22 cellular contexts compared by ENCODE assay signal in the genomic region with DNA sequence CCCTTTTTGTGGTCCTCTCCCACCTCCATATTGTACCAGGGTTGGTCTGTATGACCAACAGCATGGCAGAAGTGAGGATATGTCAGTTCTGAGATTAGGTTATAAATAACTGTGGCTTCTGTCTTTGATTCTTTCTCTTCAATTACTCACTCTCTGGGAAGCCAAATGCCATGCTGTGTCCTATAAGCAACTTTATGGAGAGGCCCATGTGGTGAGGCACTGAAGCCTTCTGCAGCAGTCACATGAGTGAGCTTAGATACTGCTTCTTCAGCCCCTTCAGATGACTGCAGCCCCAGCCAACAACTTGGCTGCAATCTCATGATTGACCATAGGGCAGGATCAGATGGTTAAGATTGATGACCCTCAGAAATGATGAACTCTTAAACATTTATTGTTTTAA.
"Had no signal": no experiment of that assay in that cellular context is flagged by ENCODE, and none has a peak within 500 bp of the region (broad histone marks: within the 10 kb centered on the region; RNA-seq: fewer than 3 reads in every experiment).

No MANE protein-coding gene starts in this region.

- H3K27ac Mint-ChIP-seq: memory B cell; mesothelial cell of epicardium; natural killer cell treated with Interleukin-12 subunit alpha and Interleukin-12 subunit beta and Interleukin-15 and Interleukin-18, amount 100 ng/mL, for 72 hours; neural progenitor cell; progenitor cell of endocrine pancreas had no signal

- H2AFZ ChIP-seq: neural progenitor cell had no signal

- H3K9me3 Mint-ChIP-seq: memory B cell; mesothelial cell of epicardium; natural killer cell treated with Interleukin-12 subunit alpha and Interleukin-12 subunit beta and Interleukin-15 and Interleukin-18, amount 100 ng/mL, for 72 hours had no signal

- ATAC-seq: heart right ventricle; lower lobe of right lung; natural killer cell treated with Interleukin-12 subunit alpha and Interleukin-12 subunit beta and Interleukin-15 and Interleukin-18, amount 100 ng/mL, for 72 hours; right cardiac atrium; stimulated activated naive CD8-positive, alpha-beta T cell treated with anti-CD3 and anti-CD28 coated beads, Interleukin-15, Interleukin-2, amounts not matched to agents 100 U/mL and 50 U/mL, for 24 hours had no signal

- DNase-seq: cortex of kidney; dorsolateral prefrontal cortex; effector CD8-positive, alpha-beta T cell; heart right ventricle; islet precursor cell; left ventricle myocardium inferior; lower lobe of right lung; nucleus accumbens; ovary; right cardiac atrium; stimulated activated CD4-positive, alpha-beta T cell treated with anti-CD3 and anti-CD28 coated beads, Interleukin-2, amount 100 ng/mL, for 48 hours; stimulated activated naive CD8-positive, alpha-beta T cell treated with anti-CD3 and anti-CD28 coated beads, Interleukin-15, Interleukin-2, amounts not matched to agents 100 U/mL and 50 U/mL, for 24 hours; thyroid gland; upper lobe of left lung; uterus had no signal

- H3K36me3 ChIP-seq: heart right ventricle, left ventricle myocardium inferior, lower lobe of right lung, neural progenitor cell, ovary, suprapubic skin, thyroid gland, upper lobe of left lung, uterus had no signal

- H3K36me3 Mint-ChIP-seq: memory B cell; mesothelial cell of epicardium; natural killer cell treated with Interleukin-12 subunit alpha and Interleukin-12 subunit beta and Interleukin-15 and Interleukin-18, amount 100 ng/mL, for 72 hours; neural progenitor cell had no signal

- H3K4me1 ChIP-seq: left ventricle myocardium inferior, uterus had no signal

- H3K27ac ChIP-seq: dorsolateral prefrontal cortex, heart right ventricle, left ventricle myocardium inferior, lower lobe of right lung, neural progenitor cell, ovary, suprapubic skin, thyroid gland, upper lobe of left lung, uterus had no signal

- H3K4me3 ChIP-seq: dorsolateral prefrontal cortex, heart right ventricle, left ventricle myocardium inferior, lower lobe of right lung, neural progenitor cell, ovary, smooth muscle cell, suprapubic skin, thyroid gland, upper lobe of left lung, uterus had no signal

- H3K4me3 Mint-ChIP-seq: memory B cell; mesothelial cell of epicardium; natural killer cell treated with Interleukin-12 subunit alpha and Interleukin-12 subunit beta and Interleukin-15 and Interleukin-18, amount 100 ng/mL, for 72 hours; neural progenitor cell had no signal

- H3K27me3 ChIP-seq: dorsolateral prefrontal cortex, heart right ventricle, neural progenitor cell, ovary, suprapubic skin, thyroid gland, upper lobe of left lung, uterus had no signal

- H3K4me2 ChIP-seq: neural progenitor cell, smooth muscle cell had no signal

- H3K27me3 Mint-ChIP-seq: memory B cell, progenitor cell of endocrine pancreas had no signal

- H3K9me3 ChIP-seq: heart right ventricle, left ventricle myocardium inferior, lower lobe of right lung, ovary, suprapubic skin, thyroid gland, upper lobe of left lung, uterus had no signal
